In genomic region chr3:178948546-178948945, GRCh38 we compare ENCODE assay signal across 17 cellular contexts.
DNase-seq lines count a peak whose midpoint lies in the region; FAIRE-seq and TF ChIP-seq lines count a peak whose summit lies in the region.
"Had no signal": no experiment of that assay in that cellular context is flagged by ENCODE, and none has a peak within 500 bp of the region (broad histone marks: within the 10 kb centered on the region; RNA-seq: fewer than 3 reads in every experiment).

No MANE protein-coding gene starts in this region.

- peak; percentile 29 for DNase-seq in ELR (ENCODE audit: low read depth)
- peak; percentile 32 for DNase-seq in M059J (ENCODE audit: low read depth)
- DNase-seq in bronchial epithelial cell (ENCODE audit: low read depth): peak; percentile 70
- no peak for DNase-seq in frontal cortex (ENCODE audit: low spot score in 2 of 2)
- DNase-seq in GM19240 (ENCODE audit: insufficient read length, low spot score): no peak
- DNase-seq in stimulated activated CD4-positive, alpha-beta T cell treated with anti-CD3 and anti-CD28 coated beads, Interleukin-4, amount 100 ng/mL, for 1 hour: no peak
- DNase-seq in hepatic stellate cell (ENCODE audit: low spot score): no peak
- DNase-seq: C1 segment of cervical spinal cord; Caco-2; CD8-positive, alpha-beta T cell; DMS153; DND-41; GDM1; H9 had no signal

- no peaks in the 10 kb centered on the region for H3K27me3 ChIP-seq in bronchial epithelial cell (ENCODE audit: control insufficient read depth, insufficient read depth, low read length)

- FAIRE-seq in bronchial epithelial cell (lab: Jason Lieb, UNC) (no peak), frontal cortex (lab: Jason Lieb, UNC) (peak; percentile 19)
- FAIRE-seq: GM12878, GM19239 had no signal

- TF ChIP-seq CTCF in bronchial epithelial cell (IDR thresholded peaks at IDR 0.05; ENCODE audit: insufficient read depth, low read length, severe bottlenecking): no peak

- no peak overlapping the region for H3K4me3 ChIP-seq in bronchial epithelial cell (ENCODE audit: low read depth, low read length)
- H3K4me3 ChIP-seq: GM12878, GM23338 had no signal

- H3K36me3 ChIP-seq in bronchial epithelial cell (ENCODE audit: control insufficient read depth, insufficient read depth, low read length): no peaks in the 10 kb centered on the region

Comparison
In these comparisons a context has a peak if more than half of its experiments do, and no peak if none do; other contexts are left out.
1. DNase-seq: peak in ELR (single experiment), M059J (single experiment) and bronchial epithelial cell (single experiment); none in frontal cortex (0 of 2), GM19240 (single experiment), stimulated activated CD4-positive, alpha-beta T cell treated with anti-CD3 and anti-CD28 coated beads, Interleukin-4, amount 100 ng/mL, for 1 hour (single experiment) and hepatic stellate cell (single experiment).